Comparison of ENCODE assay signal across 26 cellular contexts in the genomic region with DNA sequence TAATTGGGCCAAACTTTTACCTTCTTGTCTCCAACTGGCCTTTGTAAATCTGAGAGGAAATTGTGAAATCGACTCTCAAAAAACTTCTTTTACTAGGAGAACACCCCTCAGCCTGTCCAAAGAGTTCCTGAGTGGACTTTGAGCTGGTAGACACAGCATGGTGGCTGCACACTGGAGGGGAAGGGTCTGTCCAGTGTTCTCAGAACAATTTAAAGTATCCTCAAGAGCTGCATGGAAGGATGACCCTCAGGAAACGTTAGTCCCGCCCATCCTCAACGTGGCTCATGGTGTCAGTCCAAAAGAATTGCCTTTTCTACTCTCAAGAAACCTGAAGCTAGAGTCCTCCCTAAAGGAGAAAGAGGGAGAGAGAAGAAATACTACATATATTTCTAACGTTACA.
"Had no signal": no experiment of that assay in that cellular context is flagged by ENCODE, and none has a peak within 500 bp of the region (broad histone marks: within the 10 kb centered on the region; RNA-seq: fewer than 3 reads in every experiment).

No MANE protein-coding gene starts in this region.

- H3K27me3 ChIP-seq: gastrocnemius medialis, spleen, testis, tibial nerve, upper lobe of right lung, uterus had no signal

- H3K4me1 ChIP-seq: gastrocnemius medialis, prostate gland, spleen, testis, tibial nerve, upper lobe of right lung, uterus had no signal

- H3K27ac ChIP-seq: dorsolateral prefrontal cortex, epithelial cell of prostate, gastrocnemius medialis, prostate gland, skin epidermis, spleen, testis, tibial nerve, upper lobe of right lung, uterus had no signal

- H3K36me3 ChIP-seq: gastrocnemius medialis, prostate gland, spleen, tibial nerve, upper lobe of right lung, uterus had no signal

- ATAC-seq: esophagus mucosa; gastrocnemius medialis; mucosa of descending colon; naive thymus-derived CD4-positive, alpha-beta T cell; right cardiac atrium; stimulated activated memory B cell treated with anti-CD40 and anti-IgM and Interleukin-4, amounts not matched to agents 10 μg/mL and 1 μg/mL and 100 μg/mL, for 72 hours; stimulated activated naive CD8-positive, alpha-beta T cell treated with anti-CD3 and anti-CD28 coated beads, Interleukin-15, Interleukin-2, amounts not matched to agents 100 U/mL and 50 U/mL, for 24 hours; upper lobe of right lung had no signal

- H3K4me3 Mint-ChIP-seq: memory B cell; mesothelial cell of epicardium; naive thymus-derived CD4-positive, alpha-beta T cell; nephron; stimulated activated memory B cell treated with anti-CD40 and anti-IgM and Interleukin-4, amounts not matched to agents 10 μg/mL and 1 μg/mL and 100 μg/mL, for 72 hours had no signal

- H3K9me3 Mint-ChIP-seq: memory B cell; mesothelial cell of epicardium; nephron; stimulated activated memory B cell treated with anti-CD40 and anti-IgM and Interleukin-4, amounts not matched to agents 10 μg/mL and 1 μg/mL and 100 μg/mL, for 72 hours had no signal

- H3K27ac Mint-ChIP-seq: memory B cell; mesothelial cell of epicardium; naive thymus-derived CD4-positive, alpha-beta T cell; nephron; stimulated activated memory B cell treated with anti-CD40 and anti-IgM and Interleukin-4, amounts not matched to agents 10 μg/mL and 1 μg/mL and 100 μg/mL, for 72 hours had no signal

- H3K4me1 Mint-ChIP-seq: memory B cell; mesothelial cell of epicardium; naive thymus-derived CD4-positive, alpha-beta T cell; nephron; stimulated activated memory B cell treated with anti-CD40 and anti-IgM and Interleukin-4, amounts not matched to agents 10 μg/mL and 1 μg/mL and 100 μg/mL, for 72 hours had no signal

- DNase-seq: effector CD4-positive, alpha-beta T cell; foreskin fibroblast; gastrocnemius medialis; head of caudate nucleus; mucosa of descending colon; naive thymus-derived CD4-positive, alpha-beta T cell; nucleus accumbens; right cardiac atrium; spleen; stimulated activated CD4-positive, alpha-beta T cell treated with anti-CD3 and anti-CD28 coated beads, Interleukin-4, amount 100 ng/mL, for 4 hours; stimulated activated naive CD8-positive, alpha-beta T cell treated with anti-CD3 and anti-CD28 coated beads, Interleukin-15, Interleukin-2, amounts not matched to agents 100 U/mL and 50 U/mL, for 24 hours; substantia nigra; testis; upper lobe of right lung; uterus had no signal

- H3K27me3 Mint-ChIP-seq: memory B cell; stimulated activated memory B cell treated with anti-CD40 and anti-IgM and Interleukin-4, amounts not matched to agents 10 μg/mL and 1 μg/mL and 100 μg/mL, for 72 hours had no signal

- H3K36me3 Mint-ChIP-seq: memory B cell; mesothelial cell of epicardium; naive thymus-derived CD4-positive, alpha-beta T cell; stimulated activated memory B cell treated with anti-CD40 and anti-IgM and Interleukin-4, amounts not matched to agents 10 μg/mL and 1 μg/mL and 100 μg/mL, for 72 hours had no signal

- H3K4me3 ChIP-seq: dorsolateral prefrontal cortex, gastrocnemius medialis, lung, mucosa of descending colon, prostate gland, skin epidermis, spleen, testis, tibial nerve, upper lobe of right lung, uterus had no signal

- H3K9me3 ChIP-seq: gastrocnemius medialis, mucosa of descending colon, prostate gland, spleen, testis, upper lobe of right lung, uterus had no signal
